In genomic region chr4:101600287-101600686, GRCh38 we compare ENCODE assay signal across 15 cellular contexts.
DNase-seq lines count a peak whose midpoint lies in the region; ATAC-seq and TF ChIP-seq lines count a peak whose summit lies in the region.
"Had no signal": no experiment of that assay in that cellular context is flagged by ENCODE, and none has a peak within 500 bp of the region (broad histone marks: within the 10 kb centered on the region; RNA-seq: fewer than 3 reads in every experiment).

No MANE protein-coding gene starts in this region.

- H3K27ac Mint-ChIP-seq in CD8-positive, alpha-beta T cell = no peak overlapping the region
- H3K27ac Mint-ChIP-seq: CD8-positive, alpha-beta memory T cell; GM23338 had no signal

- H3K36me3 Mint-ChIP-seq in CD8-positive, alpha-beta T cell = no peaks in the 10 kb centered on the region
- H3K36me3 Mint-ChIP-seq: CD8-positive, alpha-beta memory T cell had no signal

- no peaks in the 10 kb centered on the region for H3K9me2 ChIP-seq in PC-3 (replicated peaks; ENCODE audit: low read length)

- H3K4me3 Mint-ChIP-seq in CD8-positive, alpha-beta T cell = no peak overlapping the region
- H3K4me3 Mint-ChIP-seq: CD8-positive, alpha-beta memory T cell; GM23338 had no signal

- ATAC-seq in PC-3 (no peak), HG03520 (IDR thresholded peaks at IDR 0.05; ENCODE audit: unreplicated experiment) (no peak), GM18909 (IDR thresholded peaks at IDR 0.05; ENCODE audit: poor library complexity, unreplicated experiment) (no peak)
- no peak for ATAC-seq in CD8-positive, alpha-beta T cell
- ATAC-seq: GM23338 had no signal

- H3K9me3 ChIP-seq in PC-3 (ENCODE audit: low read length) = no peaks in the 10 kb centered on the region
- H3K9me3 ChIP-seq in CD8-positive, alpha-beta T cell (ENCODE audit: low read length) = no peaks in the 10 kb centered on the region

- H3K27ac ChIP-seq in PC-3 (ENCODE audit: low read length) (peak overlapping the region; percentile 22; the same call in 1 of the 2 replicates), epithelial cell of prostate (peak overlapping the region; percentile 94)
- no peak overlapping the region for H3K27ac ChIP-seq in CD8-positive, alpha-beta T cell (ENCODE audit: low read depth, low read length)

- no peaks in the 10 kb centered on the region for H3K9me3 Mint-ChIP-seq in CD8-positive, alpha-beta T cell
- H3K9me3 Mint-ChIP-seq: CD8-positive, alpha-beta memory T cell; GM23338 had no signal

- POLR2A ChIA-PET in PC-3 (lab: Charles Lee; ENCODE audit: unreplicated experiment) = no interaction called here
- POLR2A ChIA-PET in CD8-positive, alpha-beta T cell (lab: Charles Lee) = no interaction called here

- no peaks in the 10 kb centered on the region for H4K20me1 ChIP-seq in PC-3 (ENCODE audit: low read length)

- H2AFZ ChIP-seq in PC-3 (ENCODE audit: low read length) = no peak overlapping the region
- H2AFZ ChIP-seq: GM23338 had no signal

- no TSS peak for BruUV-seq in PC-3 (replicated peaks; lab: Mats Ljungman, UMichigan)

- DNase-seq in D341Med (ENCODE audit: low spot score) = peak; percentile 21
- DNase-seq in PC-3 = no peak
- DNase-seq in epithelial cell of prostate (ENCODE audit: low read depth, low spot score) = peak; percentile 20
- DNase-seq in iris pigment epithelial cell (ENCODE audit: low read depth) = peak; percentile 35
- no peak for DNase-seq in CD8-positive, alpha-beta T cell
- DNase-seq in H4 (ENCODE audit: low spot score) = no peak
- DNase-seq: CD8-positive, alpha-beta memory T cell; GDM1; KBM-7; NCI-H1417 treated with DMSO at 0.1 percent for 48 hours; NCI-H2029; NCI-H510A treated with DMSO at 0.1 percent for 48 hours had no signal

- H3K4me2 ChIP-seq in PC-3 (ENCODE audit: low read length) = no peak overlapping the region
- H3K4me2 ChIP-seq: GM23338 had no signal

- no peaks in the 10 kb centered on the region for H3F3A ChIP-seq in PC-3 (ENCODE audit: low read length, unreplicated experiment)

- H3K4me1 ChIP-seq in PC-3 (ENCODE audit: insufficient read depth, low read length) = peaks cover 26% of the 10 kb centered on the region
- no peaks in the 10 kb centered on the region for H3K4me1 ChIP-seq in CD8-positive, alpha-beta T cell (ENCODE audit: insufficient read depth, low read length)

- TF ChIP-seq CTCF in PC-3 (conservative IDR thresholded peaks at IDR 0.05; ENCODE audit: low read depth, low read length) = no peak
- no peak for TF ChIP-seq CTCF in CD8-positive, alpha-beta T cell (IDR thresholded peaks at IDR 0.05)

- H3K4me1 Mint-ChIP-seq in CD8-positive, alpha-beta T cell (ENCODE audit: low read depth) = no peaks in the 10 kb centered on the region

- intact Hi-C loops in PC-3 (cut with micrococcal nuclease) = no loop called here
- intact Hi-C loops in CD8-positive, alpha-beta T cell (cut with DNase I, micrococcal nuclease) = no loop called here

- H3K27me3 ChIP-seq in PC-3 (ENCODE audit: low read length) = no peaks in the 10 kb centered on the region
- H3K27me3 ChIP-seq in CD8-positive, alpha-beta T cell (ENCODE audit: insufficient read depth, low read length) = no peaks in the 10 kb centered on the region

- H3K9ac ChIP-seq in PC-3 (ENCODE audit: low read length) = no peak overlapping the region

- no peak overlapping the region for H3K4me3 ChIP-seq in PC-3 (ENCODE audit: low read length)
- no peak overlapping the region for H3K4me3 ChIP-seq in CD8-positive, alpha-beta T cell (ENCODE audit: low read depth, low read length)
- H3K4me3 ChIP-seq: GM23338 had no signal

- H3K36me3 ChIP-seq in PC-3 (ENCODE audit: low read depth, low read length) = no peaks in the 10 kb centered on the region
- H3K36me3 ChIP-seq in CD8-positive, alpha-beta T cell (ENCODE audit: insufficient read depth, low read length) = no peaks in the 10 kb centered on the region

- CTCF ChIA-PET in PC-3 (lab: Charles Lee) = no interaction called here
- CTCF ChIA-PET in CD8-positive, alpha-beta T cell (lab: Charles Lee) = interaction anchor here (1.4 kb wide), 1 partner anchor 431 kb away, joined by 4 read pairs; no protein-coding TSS in a partner anchor

- no peaks in the 10 kb centered on the region for H3K79me2 ChIP-seq in PC-3 (ENCODE audit: low read length)

- no peaks in the 10 kb centered on the region for H3K27me3 Mint-ChIP-seq in CD8-positive, alpha-beta T cell (ENCODE audit: low read depth)
- H3K27me3 Mint-ChIP-seq: CD8-positive, alpha-beta memory T cell had no signal

Comparison
In these comparisons a context has a peak if more than half of its experiments do, and no peak if none do; other contexts are left out.
1. DNase-seq: peak in D341Med (single experiment), epithelial cell of prostate (single experiment) and iris pigment epithelial cell (single experiment); none in PC-3 (single experiment), CD8-positive, alpha-beta T cell (0 of 7) and H4 (single experiment).